14 cellular contexts compared by ENCODE assay signal in the genomic region with DNA sequence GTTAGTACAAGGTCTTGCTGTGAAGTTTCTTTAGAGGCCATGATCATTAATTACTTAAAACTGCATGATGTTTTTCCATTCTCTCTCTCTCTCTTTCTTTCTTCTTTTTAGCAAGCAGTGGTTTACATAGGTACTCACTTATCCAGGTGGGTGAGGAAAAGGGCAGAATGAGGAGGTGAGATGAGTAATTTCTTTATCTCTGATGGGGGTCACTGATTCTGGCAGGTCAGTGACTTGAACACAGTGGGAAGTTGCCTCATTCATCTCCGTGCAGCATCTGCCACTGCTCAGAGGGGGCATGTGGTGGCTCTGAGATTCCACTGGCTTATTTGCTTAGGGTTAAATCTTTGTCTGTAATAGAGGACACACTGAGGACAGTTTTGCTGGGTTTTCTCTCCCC.
DNase-seq lines count a peak whose midpoint lies in the region; ATAC-seq and TF ChIP-seq lines count a peak whose summit lies in the region.
"Had no signal": no experiment of that assay in that cellular context is flagged by ENCODE, and none has a peak within 500 bp of the region (broad histone marks: within the 10 kb centered on the region; RNA-seq: fewer than 3 reads in every experiment).

No MANE protein-coding gene starts in this region.

- DNase-seq in GM10248 (ENCODE audit: extremely low spot score) (peak; percentile 38), kidney tubule cell (ENCODE audit: low spot score) (peak; percentile 22), NOMO-1 (lab: John Stamatoyannopoulos, UW; ENCODE audit: unreplicated experiment in 2 of 2) (no peak), dermis blood vessel endothelial cell (no peak), AG20443 (ENCODE audit: low spot score) (no peak)
- DNase-seq: anterior cingulate cortex, BE2C, foreskin keratinocyte, HCEC 1CT, MV-4-11, NCI-H446 treated with DMSO at 0.1 percent for 48 hours had no signal

- CTCF ChIA-PET in GM10248 (lab: Yijun Ruan, JAX): interaction anchor here (1.2 kb wide), 1 partner anchor 12 kb away, joined by 3 read pairs; no protein-coding TSS in a partner anchor

- POLR2A ChIA-PET in GM10248 (lab: Yijun Ruan, JAX): no interaction called here

- ATAC-seq in GM19023 (IDR thresholded peaks at IDR 0.05; ENCODE audit: unreplicated experiment) (peak; percentile 69), HG03095 (IDR thresholded peaks at IDR 0.05; ENCODE audit: unreplicated experiment) (peak; percentile 70), HG03439 (IDR thresholded peaks at IDR 0.05; ENCODE audit: unreplicated experiment) (no peak)
- ATAC-seq: foreskin keratinocyte had no signal

- TF ChIP-seq CTCF in GM10248 (IDR thresholded peaks at IDR 0.05; ENCODE audit: control extremely low read depth, extremely low read depth, low read depth, missing control alignments): no peak

Comparison
In these comparisons a context has a peak if more than half of its experiments do, and no peak if none do; other contexts are left out.
1. DNase-seq: peak in GM10248 (single experiment) and kidney tubule cell (single experiment); none in NOMO-1 (0 of 2), dermis blood vessel endothelial cell (single experiment) and AG20443 (single experiment).